Comparison of ENCODE assay signal across 24 cellular contexts in genomic region chr14:36522347-36522971, GRCh38. TPM values are rescaled to one million over a fixed set of nuclear protein-coding genes. Genes with fewer than 3 reads are reported as not detected.
A peak's percentile ranks its signal among the peaks of the same experiment; 100 is the strongest.
DNase-seq lines count a peak whose midpoint lies in the region; ATAC-seq and TF ChIP-seq lines count a peak whose summit lies in the region.
"Had no signal": no experiment of that assay in that cellular context is flagged by ENCODE, and none has a peak within 500 bp of the region (broad histone marks: within the 10 kb centered on the region; RNA-seq: fewer than 3 reads in every experiment).

No MANE protein-coding gene starts in this region.

- CTCF ChIA-PET in activated CD4-positive, alpha-beta T cell treated with anti-CD3 and anti-CD28 coated beads for 36 hours (lab: Charles Lee), result interaction anchor here (0.7 to 1.4 kb wide), 5 partner anchors 14 to 420 kb away, joined by 3 to 4 read pairs (median 3); no protein-coding TSS in a partner anchor

- H3K36me3 Mint-ChIP-seq in activated CD4-positive, alpha-beta T cell treated with anti-CD3 and anti-CD28 coated beads for 36 hours (ENCODE audit: low read depth), result peaks cover 1% of the 10 kb centered on the region
- H3K36me3 Mint-ChIP-seq in H9 (ENCODE audit: insufficient read depth in 1 of 3, low read depth in 3 of 3), result peaks cover 0 to 2% (median 0%) of the 10 kb centered on the region in 3 experiments; a peak in 1 of 7 replicates
- H3K36me3 Mint-ChIP-seq in stimulated activated naive B cell treated with anti-CD40 and anti-IgM and Interleukin-4, amounts not matched to agents 10 μg/mL and 1 μg/mL and 100 μg/mL, for 72 hours, result peaks cover 0 to 5% of the 10 kb centered on the region in 2 donors
- no peaks in the 10 kb centered on the region for H3K36me3 Mint-ChIP-seq in natural killer cell treated with Interleukin-12 subunit alpha and Interleukin-12 subunit beta and Interleukin-15 and Interleukin-18, amount 100 ng/mL, for 72 hours

- no peaks in the 10 kb centered on the region for H3K9me3 Mint-ChIP-seq in activated CD4-positive, alpha-beta T cell treated with anti-CD3 and anti-CD28 coated beads for 36 hours (ENCODE audit: low read depth)
- peaks cover 2% of the 10 kb centered on the region in 2 experiments; a peak in 3 of 5 replicates for H3K9me3 Mint-ChIP-seq in H9
- peaks cover 0 to 6% of the 10 kb centered on the region in 2 donors for H3K9me3 Mint-ChIP-seq in stimulated activated naive B cell treated with anti-CD40 and anti-IgM and Interleukin-4, amounts not matched to agents 10 μg/mL and 1 μg/mL and 100 μg/mL, for 72 hours
- peaks cover 3% of the 10 kb centered on the region for H3K9me3 Mint-ChIP-seq in natural killer cell treated with Interleukin-12 subunit alpha and Interleukin-12 subunit beta and Interleukin-15 and Interleukin-18, amount 100 ng/mL, for 72 hours
- H3K9me3 Mint-ChIP-seq: activated T-helper 1 cell treated with anti-CD3 and anti-CD28 coated beads, Interleukin-12 subunit alpha, Interleukin-12 subunit beta, Interleukin-2, Interleukin-4 antibody, amounts not matched to agents 30 ng/mL and 10 ng/mL and 1 ng/mL, durations not matched to agents 14 hours and 24 hours and 36 hours had no signal

- H3K4me3 Mint-ChIP-seq in activated CD4-positive, alpha-beta T cell treated with anti-CD3 and anti-CD28 coated beads for 36 hours, result no peak overlapping the region
- peak overlapping the region in 1 of 2 experiments; percentile 71; a peak in 3 of 5 replicates for H3K4me3 Mint-ChIP-seq in H9
- peak overlapping the region in 1 of 2 donors; percentile 37 for H3K4me3 Mint-ChIP-seq in stimulated activated naive B cell treated with anti-CD40 and anti-IgM and Interleukin-4, amounts not matched to agents 10 μg/mL and 1 μg/mL and 100 μg/mL, for 72 hours
- H3K4me3 Mint-ChIP-seq in natural killer cell treated with Interleukin-12 subunit alpha and Interleukin-12 subunit beta and Interleukin-15 and Interleukin-18, amount 100 ng/mL, for 72 hours, result no peak overlapping the region
- H3K4me3 Mint-ChIP-seq: activated T-helper 1 cell treated with anti-CD3 and anti-CD28 coated beads, Interleukin-12 subunit alpha, Interleukin-12 subunit beta, Interleukin-2, Interleukin-4 antibody, amounts not matched to agents 30 ng/mL and 10 ng/mL and 1 ng/mL, durations not matched to agents 14 hours and 24 hours and 36 hours had no signal

- H3K27me3 Mint-ChIP-seq in activated CD4-positive, alpha-beta T cell treated with anti-CD3 and anti-CD28 coated beads for 36 hours, result peaks cover 70% of the 10 kb centered on the region
- H3K27me3 Mint-ChIP-seq in H9 (ENCODE audit: low read depth), result peaks cover 100% of the 10 kb centered on the region
- peaks cover 65 to 89% of the 10 kb centered on the region in 2 donors for H3K27me3 Mint-ChIP-seq in stimulated activated naive B cell treated with anti-CD40 and anti-IgM and Interleukin-4, amounts not matched to agents 10 μg/mL and 1 μg/mL and 100 μg/mL, for 72 hours
- H3K27me3 Mint-ChIP-seq in natural killer cell treated with Interleukin-12 subunit alpha and Interleukin-12 subunit beta and Interleukin-15 and Interleukin-18, amount 100 ng/mL, for 72 hours, result peaks cover 41 to 51% of the 10 kb centered on the region in 2 donors

- no peaks in the 10 kb centered on the region for H3K79me1 ChIP-seq in H9 (ENCODE audit: insufficient read depth, low read depth, low read length, poor library complexity, severe bottlenecking)

- H3K4me1 ChIP-seq in H9 (ENCODE audit: insufficient read depth, low read length), result no peaks in the 10 kb centered on the region
- H3K4me1 ChIP-seq: BLaER1 treated with 17β-estradiol and CSF1 and Interleukin-3, amounts not matched to agents 10 nM and 100 nM had no signal

- peaks cover 15% of the 10 kb centered on the region for H3K4me1 Mint-ChIP-seq in activated CD4-positive, alpha-beta T cell treated with anti-CD3 and anti-CD28 coated beads for 36 hours
- H3K4me1 Mint-ChIP-seq in H9, result peaks cover 11 to 25% of the 10 kb centered on the region in 2 experiments
- peaks cover 11 to 25% of the 10 kb centered on the region in 2 donors for H3K4me1 Mint-ChIP-seq in stimulated activated naive B cell treated with anti-CD40 and anti-IgM and Interleukin-4, amounts not matched to agents 10 μg/mL and 1 μg/mL and 100 μg/mL, for 72 hours
- no peaks in the 10 kb centered on the region for H3K4me1 Mint-ChIP-seq in natural killer cell treated with Interleukin-12 subunit alpha and Interleukin-12 subunit beta and Interleukin-15 and Interleukin-18, amount 100 ng/mL, for 72 hours (ENCODE audit: low read depth in 2 of 2)

- no peak overlapping the region for H2BK5ac ChIP-seq in H9 (ENCODE audit: insufficient read length, low read length)

- H3K9me3 ChIP-seq in H9 (ENCODE audit: control insufficient read depth, low read depth, low read length), result no peaks in the 10 kb centered on the region
- H3K9me3 ChIP-seq: colonic mucosa, heart right ventricle, uterus had no signal

- no peak overlapping the region for H2AFZ ChIP-seq in H9 (ENCODE audit: low read length)

- H2BK15ac ChIP-seq in H9 (ENCODE audit: low read depth, low read length), result no peak overlapping the region

- intact Hi-C loops in activated CD4-positive, alpha-beta T cell treated with anti-CD3 and anti-CD28 coated beads for 36 hours (cut with DNase I, micrococcal nuclease), result loop anchor here in 1 of 2 experiments (2.0 kb wide), 1 partner anchor 58 kb away; no protein-coding TSS in a partner anchor

- no peak overlapping the region for H3K23ac ChIP-seq in H9 (ENCODE audit: insufficient read length, low read depth, low read length)

- H4K20me1 ChIP-seq in H9 (ENCODE audit: control insufficient read depth, insufficient read depth, insufficient read length), result no peaks in the 10 kb centered on the region
- H4K20me1 ChIP-seq: BLaER1 treated with 17β-estradiol and CSF1 and Interleukin-3, amounts not matched to agents 10 nM and 100 nM had no signal

- no peak overlapping the region for H4K8ac ChIP-seq in H9 (replicated peaks; ENCODE audit: insufficient read length, low read depth, low read length)

- H4K5ac ChIP-seq in H9 (ENCODE audit: insufficient read length, low read depth, low read length), result no peak overlapping the region

- H3K4me2 ChIP-seq in H9 (ENCODE audit: insufficient read depth, insufficient read length, low read length), result peak overlapping the region; percentile 10
- H3K4me2 ChIP-seq: BLaER1 treated with 17β-estradiol and CSF1 and Interleukin-3, amounts not matched to agents 10 nM and 100 nM; KMS-11 had no signal

- H3K14ac ChIP-seq in H9 (ENCODE audit: insufficient read depth, low read length), result no peak overlapping the region

- H4K91ac ChIP-seq in H9 (ENCODE audit: insufficient read length, low read depth, low read length), result no peak overlapping the region

- POLR2A ChIA-PET in activated CD4-positive, alpha-beta T cell treated with anti-CD3 and anti-CD28 coated beads for 36 hours (lab: Charles Lee), result no interaction called here

- no peak overlapping the region for H2BK120ac ChIP-seq in H9 (ENCODE audit: low read depth, low read length, poor library complexity, severe bottlenecking)

- no peak overlapping the region for H2AK5ac ChIP-seq in H9 (ENCODE audit: insufficient read length, low read length)

- H3K23me2 ChIP-seq in H9 (ENCODE audit: insufficient read length, low read depth, low read length, poor library complexity, severe bottlenecking), result peaks cover 7% of the 10 kb centered on the region

- H3K27ac ChIP-seq in H9 (ENCODE audit: insufficient read length, low read depth, low read length), result no peak overlapping the region
- H3K27ac ChIP-seq: BLaER1 treated with 17β-estradiol and CSF1 and Interleukin-3, amounts not matched to agents 10 nM and 100 nM; colonic mucosa; heart right ventricle; KMS-11; uterus had no signal

- H3K56ac ChIP-seq in H9 (ENCODE audit: insufficient read length, low read depth, low read length), result no peak overlapping the region

- H3T11ph ChIP-seq in H9 (ENCODE audit: low read length), result no peak overlapping the region

- ATAC-seq in activated CD4-positive, alpha-beta T cell treated with anti-CD3 and anti-CD28 coated beads for 36 hours, result no peak
- no peak for ATAC-seq in stimulated activated naive B cell treated with anti-CD40 and anti-IgM and Interleukin-4, amounts not matched to agents 10 μg/mL and 1 μg/mL and 100 μg/mL, for 72 hours (replicated peaks)
- no peak for ATAC-seq in natural killer cell treated with Interleukin-12 subunit alpha and Interleukin-12 subunit beta and Interleukin-15 and Interleukin-18, amount 100 ng/mL, for 72 hours
- no peak for ATAC-seq in HG03432 (IDR thresholded peaks at IDR 0.05; ENCODE audit: unreplicated experiment)
- ATAC-seq: heart right ventricle had no signal

- H2BK20ac ChIP-seq in H9 (ENCODE audit: low read depth, low read length, poor library complexity, severe bottlenecking), result no peak overlapping the region

- DNase-seq in activated CD4-positive, alpha-beta T cell treated with anti-CD3 and anti-CD28 coated beads for 36 hours, result peak; percentile 14
- DNase-seq in activated CD4-positive, alpha-beta T cell treated with anti-CD3 and anti-CD28 coated beads, Interleukin-2, amount 50 U/mL, for 4 hours, result no peak
- peak; percentile 67 for DNase-seq in H9
- peak; percentile 35 for DNase-seq in left kidney (ENCODE audit: low read depth, low spot score)
- no peak for DNase-seq in stimulated activated naive B cell treated with anti-CD40 and anti-IgM and Interleukin-4, amounts not matched to agents 10 μg/mL and 1 μg/mL and 100 μg/mL, for 72 hours
- DNase-seq in natural killer cell treated with Interleukin-12 subunit alpha and Interleukin-12 subunit beta and Interleukin-15 and Interleukin-18, amount 100 ng/mL, for 72 hours (ENCODE audit: low spot score), result no peak
- DNase-seq in NCI-H2227 (lab: John Stamatoyannopoulos, UW; ENCODE audit: unreplicated experiment), result no peak
- DNase-seq: colonic mucosa; DMS 273 treated with DMSO at 0.1 percent for 48 hours; heart right ventricle; mammary epithelial cell; MV-4-11; NCI-H2029; small intestine; stimulated activated CD4-positive, alpha-beta T cell treated with anti-CD3 and anti-CD28 coated beads, Interleukin-4, amount 100 ng/mL, for 1 hour; uterus had no signal

- H3K27ac Mint-ChIP-seq in activated CD4-positive, alpha-beta T cell treated with anti-CD3 and anti-CD28 coated beads for 36 hours, result no peak overlapping the region
- H3K27ac Mint-ChIP-seq in H9, result no peak overlapping the region
- peak overlapping the region; percentile 88 for H3K27ac Mint-ChIP-seq in stimulated activated naive B cell treated with anti-CD40 and anti-IgM and Interleukin-4, amounts not matched to agents 10 μg/mL and 1 μg/mL and 100 μg/mL, for 72 hours
- no peak overlapping the region for H3K27ac Mint-ChIP-seq in natural killer cell treated with Interleukin-12 subunit alpha and Interleukin-12 subunit beta and Interleukin-15 and Interleukin-18, amount 100 ng/mL, for 72 hours
- H3K27ac Mint-ChIP-seq: progenitor cell of endocrine pancreas had no signal

- H3K18ac ChIP-seq in H9 (ENCODE audit: insufficient read length, low read depth, low read length), result no peak overlapping the region

- no peak overlapping the region for H3K4ac ChIP-seq in H9 (ENCODE audit: low read depth, low read length)

- no peak for TF ChIP-seq CTCF in H9 (conservative IDR thresholded peaks at IDR 0.05)

- no peaks in the 10 kb centered on the region for H3K79me2 ChIP-seq in H9 (ENCODE audit: insufficient read depth, low read length)

- peaks cover 91% of the 10 kb centered on the region for H3K27me3 ChIP-seq in H9 (ENCODE audit: insufficient read depth, low read length)

- no CpG with 5 or more reads among the region's 36 CpGs for whole genome bisulfite sequencing in H9 (ENCODE audit: extremely low coverage, insufficient read length, low lambda C conversion rate)

- H3K9ac ChIP-seq in H9 (ENCODE audit: extremely low read depth, insufficient read length, low read length), result no peak overlapping the region
- H3K9ac ChIP-seq: BLaER1 treated with 17β-estradiol and CSF1 and Interleukin-3, amounts not matched to agents 10 nM and 100 nM; KMS-11 had no signal

- H2BK12ac ChIP-seq in H9 (ENCODE audit: insufficient read length, low read depth, low read length), result no peak overlapping the region

RNA-seq across cellular contexts. Expression of gene NKX2-1, which starts 2.4 kb away (rescaled TPM):
- total RNA-seq in activated CD4-positive, alpha-beta T cell treated with anti-CD3 and anti-CD28 coated beads for 36 hours, result not detected
- not detected in 2 replicates for total RNA-seq in H9 (2021)
- total RNA-seq in natural killer cell treated with Interleukin-12 subunit alpha and Interleukin-12 subunit beta and Interleukin-15 and Interleukin-18, amount 100 ng/mL, for 72 hours, result not detected
- total RNA-seq: A673; activated T-helper 1 cell treated with anti-CD3 and anti-CD28 coated beads, Interleukin-12 subunit alpha, Interleukin-12 subunit beta, Interleukin-2, Interleukin-4 antibody, amounts not matched to agents 30 ng/mL and 10 ng/mL and 1 ng/mL, durations not matched to agents 14 hours and 24 hours and 36 hours; heart right ventricle; HT-29; mammary epithelial cell; myocyte; progenitor cell of endocrine pancreas; uterus had no signal

RNA-seq across cellular contexts. Expression of gene NKX2-8, which starts 60.0 kb away (rescaled TPM):
- not detected for total RNA-seq in activated CD4-positive, alpha-beta T cell treated with anti-CD3 and anti-CD28 coated beads for 36 hours
- total RNA-seq in H9 (2021), result not detected in 2 replicates
- total RNA-seq in natural killer cell treated with Interleukin-12 subunit alpha and Interleukin-12 subunit beta and Interleukin-15 and Interleukin-18, amount 100 ng/mL, for 72 hours, result not detected
- total RNA-seq: A673; activated T-helper 1 cell treated with anti-CD3 and anti-CD28 coated beads, Interleukin-12 subunit alpha, Interleukin-12 subunit beta, Interleukin-2, Interleukin-4 antibody, amounts not matched to agents 30 ng/mL and 10 ng/mL and 1 ng/mL, durations not matched to agents 14 hours and 24 hours and 36 hours; colonic mucosa; heart right ventricle; HT-29; myocyte; progenitor cell of endocrine pancreas had no signal

Comparison
In these comparisons a context has a peak if more than half of its experiments do, and no peak if none do; other contexts are left out.
1. DNase-seq: peak in activated CD4-positive, alpha-beta T cell treated with anti-CD3 and anti-CD28 coated beads for 36 hours (single experiment), H9 (single experiment) and left kidney (single experiment); none in activated CD4-positive, alpha-beta T cell treated with anti-CD3 and anti-CD28 coated beads, Interleukin-2, amount 50 U/mL, for 4 hours (0 of 2), stimulated activated naive B cell treated with anti-CD40 and anti-IgM and Interleukin-4, amounts not matched to agents 10 μg/mL and 1 μg/mL and 100 μg/mL, for 72 hours (single experiment), natural killer cell treated with Interleukin-12 subunit alpha and Interleukin-12 subunit beta and Interleukin-15 and Interleukin-18, amount 100 ng/mL, for 72 hours (single experiment) and NCI-H2227 (single experiment).